Comparison of ENCODE assay signal across 19 cellular contexts in genomic region chr22:42381152-42381551, GRCh38. TPM values are rescaled to one million over a fixed set of nuclear protein-coding genes. Genes with fewer than 3 reads are reported as not detected.
DNase-seq lines count a peak whose midpoint lies in the region; ATAC-seq, FAIRE-seq and TF ChIP-seq lines count a peak whose summit lies in the region.
"Had no signal": no experiment of that assay in that cellular context is flagged by ENCODE, and none has a peak within 500 bp of the region (broad histone marks: within the 10 kb centered on the region; RNA-seq: fewer than 3 reads in every experiment).

No MANE protein-coding gene starts in this region.

- no peak overlapping the region for H3K9ac ChIP-seq in H1 (replicated peaks in 1 of 4; ENCODE audit: extremely low read depth in 1 of 4, low read depth in 3 of 4, low read length in 3 of 4)
- H3K9ac ChIP-seq in mesendoderm (ENCODE audit: low read length) = peak overlapping the region; percentile 2
- H3K9ac ChIP-seq: GM23248 had no signal

- H3K9me3 ChIP-seq in left ventricle myocardium inferior (replicated peaks) = no peaks in the 10 kb centered on the region
- H3K9me3 ChIP-seq in H1 (ENCODE audit: insufficient read depth in 2 of 2, low read depth in 1 of 2, low read length in 1 of 2) = no peaks in the 10 kb centered on the region
- H3K9me3 ChIP-seq: HAP-1 had no signal

- intact Hi-C loops in Right ventricle myocardium inferior (cut with DNase I) (no loop called here), left ventricle myocardium inferior (cut with micrococcal nuclease) (no loop called here), lower leg skin (cut with DNase I; ENCODE audit: low total_unique reads) (no loop called here)

- no peaks in the 10 kb centered on the region for H3K79me2 ChIP-seq in H1 (ENCODE audit: control insufficient read depth in 1 of 2, insufficient read depth in 2 of 2, low read length in 2 of 2)
- H3K79me2 ChIP-seq in mesendoderm (ENCODE audit: control insufficient read depth, insufficient read depth, low read length) = no peaks in the 10 kb centered on the region

- peaks cover 9% of the 10 kb centered on the region for H3K4me1 ChIP-seq in left ventricle myocardium inferior
- peaks cover 0 to 32% (median 8%) of the 10 kb centered on the region in 4 experiments; a peak in 6 of 7 replicates for H3K4me1 ChIP-seq in H1 (replicated peaks in 1 of 4; ENCODE audit: control insufficient read depth in 3 of 4, insufficient read depth in 4 of 4, low read length in 3 of 4)
- peaks cover 6% of the 10 kb centered on the region for H3K4me1 ChIP-seq in mesendoderm (ENCODE audit: control insufficient read depth, low read depth, low read length)

- no peak overlapping the region for H2BK5ac ChIP-seq in H1 (ENCODE audit: low read depth, low read length)
- no peak overlapping the region for H2BK5ac ChIP-seq in mesendoderm (ENCODE audit: low read length)

- peak; percentile 32 for DNase-seq in Right ventricle myocardium inferior (ENCODE audit: missing footprints)
- DNase-seq in left ventricle myocardium inferior = no peak
- no peak for DNase-seq in H1 (ENCODE audit: low read depth in 1 of 2, low spot score in 2 of 2)
- DNase-seq in mesendoderm = no peak
- DNase-seq in NOMO-1 treated with dmso at 0.1 percent for 144 hours (lab: John Stamatoyannopoulos, UW; ENCODE audit: unreplicated experiment) = no peak
- no peak for DNase-seq in lower leg skin (ENCODE audit: low spot score in 2 of 2)
- DNase-seq in SIG-M5 treated with dmso at 0.1 percent for 504 hours (lab: John Stamatoyannopoulos, UW; ENCODE audit: unreplicated experiment) = no peak
- DNase-seq: CD8-positive, alpha-beta T cell; COR-L47; DND-41; GF-D8; GM23248 had no signal

- no peak overlapping the region for H2BK20ac ChIP-seq in H1 (ENCODE audit: low read length)

- H2AFZ ChIP-seq in H1 (ENCODE audit: low read length) = no peak overlapping the region
- H2AFZ ChIP-seq: GM23248 had no signal

- 75% methylated on average over 7 of the region's 7 CpGs; no CpG with 5 or more reads in 1 of the 2 experiments for WGBS in H1 (ENCODE audit: extremely low coverage in 1 of 2, insufficient coverage in 1 of 2, insufficient read length in 1 of 2, insufficient replicate concordance in 2 of 2, low coverage in 1 of 2, low lambda C conversion rate in 2 of 2, missing lambda C conversion rate in 1 of 2), 2 experiments
- WGBS in mesendoderm (ENCODE audit: extremely low coverage, insufficient coverage, low lambda C conversion rate) = no CpG with 5 or more reads among the region's 7 CpGs
- WGBS in lower leg skin, 2 donors = 71 to 84% methylated on average over 7 of the region's 7 CpGs

- H3K4me2 ChIP-seq in H1 (ENCODE audit: insufficient read depth in 1 of 2, low read depth in 2 of 2, low read length in 2 of 2) = no peak overlapping the region
- no peak overlapping the region for H3K4me2 ChIP-seq in mesendoderm (ENCODE audit: low read length)

- POLR2A ChIA-PET in H1 (lab: Charles Lee; ENCODE audit: partially characterized antibody) = interaction anchor here (0.9 to 1.6 kb wide), 4 partner anchors 34 to 233 kb away, joined by 3 read pairs; partner anchors contain the start of gene POLDIP3

- H3K27me3 ChIP-seq in left ventricle myocardium inferior (ENCODE audit: low read depth) (peaks cover 22% of the 10 kb centered on the region), H1 (replicated peaks in 1 of 4; ENCODE audit: control insufficient read depth in 3 of 4, extremely low read depth in 1 of 4, insufficient read depth in 3 of 4, low read length in 3 of 4) (peaks cover 0 to 8% (median 2%) of the 10 kb centered on the region in 4 experiments; a peak in 3 of 7 replicates), mesendoderm (ENCODE audit: insufficient read depth, low read length, poor library complexity) (no peaks in the 10 kb centered on the region)

- H3K18ac ChIP-seq in H1 (ENCODE audit: extremely low read depth, low read length) = no peak overlapping the region
- no peak overlapping the region for H3K18ac ChIP-seq in mesendoderm (ENCODE audit: low read length)

- TF ChIP-seq POLR2A in H1 (IDR thresholded peaks at IDR 0.05; ENCODE audit: control extremely low read depth in 1 of 2, low read depth in 2 of 2, low read length in 2 of 2) (no peak), lower leg skin (IDR thresholded peaks at IDR 0.05) (no peak)

- no peak overlapping the region for H3K56ac ChIP-seq in H1 (replicated peaks; ENCODE audit: insufficient read length, low read depth, low read length)
- peak overlapping the region; percentile 49 for H3K56ac ChIP-seq in mesendoderm (ENCODE audit: low read length)

- H3K23ac ChIP-seq in H1 (ENCODE audit: insufficient read length) = no peak overlapping the region
- H3K23ac ChIP-seq in mesendoderm (ENCODE audit: low read length) = no peak overlapping the region

- TF ChIP-seq EP300 in H1 (IDR thresholded peaks at IDR 0.05; ENCODE audit: borderline replicate concordance in 1 of 2, low read depth in 2 of 2, low read length in 2 of 2) = no peak

- H3K4ac ChIP-seq in H1 (replicated peaks; ENCODE audit: insufficient read length, low read depth, low read length) (no peak overlapping the region), mesendoderm (ENCODE audit: low read depth, low read length) (no peak overlapping the region)

- no peak for ATAC-seq in Right ventricle myocardium inferior
- no peak for ATAC-seq in GM19328 (IDR thresholded peaks at IDR 0.05; ENCODE audit: unreplicated experiment)
- ATAC-seq: CD8-positive, alpha-beta T cell had no signal

- no peak overlapping the region for H2BK12ac ChIP-seq in H1 (ENCODE audit: low read depth, low read length)

- H2BK120ac ChIP-seq in H1 (replicated peaks; ENCODE audit: low read depth, low read length) = no peak overlapping the region
- H2BK120ac ChIP-seq in mesendoderm (ENCODE audit: low read depth, low read length) = no peak overlapping the region

- H3K79me1 ChIP-seq in H1 (ENCODE audit: low read depth, low read length) (no peaks in the 10 kb centered on the region), mesendoderm (ENCODE audit: low read length) (no peaks in the 10 kb centered on the region)

- CTCF ChIA-PET in H1 (lab: Charles Lee; ENCODE audit: partially characterized antibody) = interaction anchor here (0.9 to 6.5 kb wide), 9 partner anchors 10 to 79 kb away, joined by 3 to 22 read pairs (median 5); no protein-coding TSS in a partner anchor

- no peak for FAIRE-seq in H1 (lab: Jason Lieb, UNC)
- FAIRE-seq: D721Med, GM19239, HepG2 had no signal

- H3K4me3 ChIP-seq in left ventricle myocardium inferior (no peak overlapping the region), H1 (ENCODE audit: extremely low read depth in 1 of 4, insufficient read depth in 2 of 4, low read depth in 3 of 4, low read length in 4 of 4) (no peak overlapping the region), mesendoderm (ENCODE audit: low read length) (no peak overlapping the region), lower leg skin (ENCODE audit: low read depth, poor library complexity, severe bottlenecking) (no peak overlapping the region)
- H3K4me3 ChIP-seq: GM23248, HAP-1 had no signal

- no peak overlapping the region for H3K27ac ChIP-seq in left ventricle myocardium inferior (replicated peaks)
- H3K27ac ChIP-seq in H1 (ENCODE audit: low read depth, low read length) = no peak overlapping the region
- H3K27ac ChIP-seq in mesendoderm (ENCODE audit: low read depth, low read length) = no peak overlapping the region
- H3K27ac ChIP-seq: 22Rv1, GM23248 had no signal

- H3K36me3 ChIP-seq in left ventricle myocardium inferior (no peaks in the 10 kb centered on the region), H1 (ENCODE audit: control insufficient read depth in 2 of 4, insufficient read depth in 4 of 4, low read length in 3 of 4) (no peaks in the 10 kb centered on the region), mesendoderm (ENCODE audit: control insufficient read depth, insufficient read depth, low read length) (no peaks in the 10 kb centered on the region)
- H3K36me3 ChIP-seq: HAP-1 had no signal

- H2BK15ac ChIP-seq in H1 (ENCODE audit: low read length) = no peak overlapping the region
- H2BK15ac ChIP-seq in mesendoderm (replicated peaks; ENCODE audit: low read depth) = no peak overlapping the region

- H4K91ac ChIP-seq in H1 (replicated peaks; ENCODE audit: insufficient read length, low read length) = no peak overlapping the region

- TF ChIP-seq RAD21 in H1 (IDR thresholded peaks at IDR 0.05 in 1 of 2, conservative IDR thresholded peaks at IDR 0.05 in 1 of 2; ENCODE audit: low read depth in 2 of 2, low read length in 2 of 2) = no peak

- H4K8ac ChIP-seq in H1 (ENCODE audit: extremely low read depth, insufficient read depth, low read length) = peak overlapping the region; percentile 36
- H4K8ac ChIP-seq in mesendoderm (ENCODE audit: low read depth, low read length) = no peak overlapping the region

- no peak overlapping the region for H2AK5ac ChIP-seq in H1 (ENCODE audit: low read depth, low read length)
- no peak overlapping the region for H2AK5ac ChIP-seq in mesendoderm (ENCODE audit: low read length)

- no peak for TF ChIP-seq CTCF in left ventricle myocardium inferior (IDR thresholded peaks at IDR 0.05; ENCODE audit: borderline replicate concordance)
- no peak for TF ChIP-seq CTCF in H1 (IDR thresholded peaks at IDR 0.05; ENCODE audit: control extremely low read depth in 1 of 3, insufficient read depth in 1 of 3, low read depth in 1 of 3, low read length in 3 of 3)
- no peak for TF ChIP-seq CTCF in lower leg skin (IDR thresholded peaks at IDR 0.05)

- H3K23me2 ChIP-seq in H1 (ENCODE audit: low read depth, low read length) = no peaks in the 10 kb centered on the region; the same call in 1 of the 2 replicates

- H4K5ac ChIP-seq in H1 (ENCODE audit: insufficient read length, low read depth, low read length) (no peak overlapping the region), mesendoderm (ENCODE audit: low read length) (no peak overlapping the region)

- no peak overlapping the region for H3K14ac ChIP-seq in H1 (ENCODE audit: insufficient read length)

- no peaks in the 10 kb centered on the region for H4K20me1 ChIP-seq in H1 (replicated peaks in 1 of 2; ENCODE audit: control insufficient read depth in 1 of 2, insufficient read depth in 2 of 2, low read length in 2 of 2)

TF ChIP-seq in H1, 55 proteins besides CTCF, POLR2A, EP300 and RAD21 (continues in another document):
- TF ChIP-seq NANOG (IDR thresholded peaks at IDR 0.05; ENCODE audit: insufficient read depth, low read depth, low read length, poor library complexity, severe bottlenecking) (no peak), CBX5 (IDR thresholded peaks at IDR 0.05; ENCODE audit: low read depth, low read length) (no peak)

RNA-seq across cellular contexts. Expression of gene NFAM1, which starts 51.1 kb away (rescaled TPM):
- total RNA-seq in Right ventricle myocardium inferior (2.9 TPM), left ventricle myocardium inferior (1.2 TPM), lower leg skin (1 to 10 TPM; 1.2 to 2.5 (median 1.3) TPM)
- 0.61 and 0.73 TPM in 2 replicates for total RNA-seq in H1 (2021; fragmentation: NEBNext Ultra II Directional; extraction: Animal tissue kit (Norgen Biotek cat#: 25700))
- 0.50 and 0.62 TPM in 2 replicates for polyA plus RNA-seq in H1 (2011; rRNA removed)
- polyA plus RNA-seq in H1 (2011; cell fraction: cytosol; rRNA removed) = 0.37 TPM
- 0.54 TPM for polyA plus RNA-seq in H1 (2011; cell fraction: nucleus; rRNA removed)
- polyA plus RNA-seq in H1 (2012, experiment 1 of 2) = 0.80 to 1.1 TPM (median 0.92 TPM) in 4 replicates
- 0.64 TPM for polyA plus RNA-seq in H1 (2012, experiment 2 of 2)
- 0.26 TPM for polyA plus RNA-seq in H1 (2013, experiment 1 of 2)
- 0.35 TPM for polyA plus RNA-seq in H1 (2013, experiment 2 of 2)
- 0.54 and 0.59 TPM in 2 replicates for polyA minus RNA-seq in H1 (2011; rRNA and poly(A)+ RNA removed)
- 0.51 TPM for polyA minus RNA-seq in H1 (2011; cell fraction: cytosol; rRNA and poly(A)+ RNA removed)
- polyA minus RNA-seq in H1 (2011; cell fraction: nucleus; rRNA and poly(A)+ RNA removed) = 0.50 TPM
- 0.17 TPM for polyA plus RNA-seq in mesendoderm (2013, experiment 1 of 2)
- polyA plus RNA-seq in mesendoderm (2013, experiment 2 of 2) = 0.13 TPM
- total RNA-seq: CD8-positive, alpha-beta T cell; GM23248; HepG2; HT1080 had no signal
- polyA plus RNA-seq: GM23248 had no signal
